17 cellular contexts compared by ENCODE assay signal in the genomic region with DNA sequence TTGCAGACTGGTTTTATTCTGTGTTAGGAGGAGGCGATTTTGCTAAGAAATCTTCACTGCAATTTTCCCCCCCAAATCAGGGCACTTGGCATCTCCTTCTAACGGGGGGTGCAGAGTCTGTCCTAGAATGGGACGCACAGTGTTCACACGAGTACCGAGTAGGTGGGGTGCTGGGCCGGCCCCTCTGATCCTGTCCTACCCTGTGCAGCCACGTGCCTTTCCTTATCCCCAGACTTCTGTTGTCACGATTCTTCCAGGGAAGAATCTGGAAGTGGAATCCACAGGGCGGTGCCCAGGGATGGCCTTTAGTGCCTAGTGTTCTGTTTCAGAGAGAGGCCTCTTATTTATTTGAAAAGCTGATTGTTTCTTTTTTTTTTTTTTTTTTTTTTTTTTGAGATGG.
"Had no signal": no experiment of that assay in that cellular context is flagged by ENCODE, and none has a peak within 500 bp of the region (broad histone marks: within the 10 kb centered on the region; RNA-seq: fewer than 3 reads in every experiment).

No MANE protein-coding gene starts in this region.

- H3K36me3 Mint-ChIP-seq: natural killer cell had no signal

- H3K9me3 ChIP-seq: gastroesophageal sphincter, lower lobe of right lung, ovary had no signal

- H3K27me3 Mint-ChIP-seq: activated CD4-positive, alpha-beta T cell treated with anti-CD3 and anti-CD28 coated beads, Interleukin-2, amount 10 ng/mL, durations not matched to agents 7 days and 5 days; activated naive CD8-positive, alpha-beta T cell treated with anti-CD3 and anti-CD28 coated beads, Interleukin-2, amount 50 U/mL, for 24 hours; activated T-cell treated with anti-CD3 and anti-CD28 coated beads, Interleukin-2, amount 50 U/mL, for 24 hours; brain had no signal

- H3K4me3 Mint-ChIP-seq: activated CD4-positive, alpha-beta T cell treated with anti-CD3 and anti-CD28 coated beads, Interleukin-2, amount 10 ng/mL, durations not matched to agents 7 days and 5 days; activated CD8-positive, alpha-beta T cell treated with anti-CD3 and anti-CD28 coated beads, Interleukin-2, amount 10 ng/mL, durations not matched to agents 7 days and 5 days; activated naive CD4-positive, alpha-beta T cell treated with anti-CD3 and anti-CD28 coated beads for 36 hours; activated naive CD8-positive, alpha-beta T cell treated with anti-CD3 and anti-CD28 coated beads, Interleukin-2, amount 50 U/mL, for 24 hours; activated T-cell treated with anti-CD3 and anti-CD28 coated beads, Interleukin-2, amount 50 U/mL, for 24 hours; brain; immature natural killer cell; natural killer cell had no signal

- DNase-seq: activated CD4-positive, alpha-beta T cell treated with anti-CD3 and anti-CD28 coated beads, Interleukin-2, amount 10 ng/mL, durations not matched to agents 7 days and 5 days; activated CD8-positive, alpha-beta T cell treated with anti-CD3 and anti-CD28 coated beads, Interleukin-2, amount 10 ng/mL, durations not matched to agents 7 days and 5 days; activated naive CD4-positive, alpha-beta T cell treated with anti-CD3 and anti-CD28 coated beads for 36 hours; activated naive CD8-positive, alpha-beta T cell treated with anti-CD3 and anti-CD28 coated beads, Interleukin-2, amount 50 U/mL, for 24 hours; activated T-cell treated with anti-CD3 and anti-CD28 coated beads, Interleukin-2, amount 50 U/mL, for 24 hours; anterior cingulate cortex; central memory CD4-positive, alpha-beta T cell; immature natural killer cell; lower lobe of right lung; natural killer cell; stimulated activated naive CD4-positive, alpha-beta T cell had no signal

- H3K27ac ChIP-seq: coronary artery, gastroesophageal sphincter, lower lobe of right lung, ovary had no signal

- ATAC-seq: activated CD4-positive, CD25-positive, alpha-beta regulatory T cell treated with anti-CD3 and anti-CD28 coated beads, Interleukin-2, amount 50 U/mL, for 24 hours; activated CD8-positive, alpha-beta T cell treated with anti-CD3 and anti-CD28 coated beads, Interleukin-2, amount 10 ng/mL, durations not matched to agents 7 days and 5 days; activated naive CD8-positive, alpha-beta T cell treated with anti-CD3 and anti-CD28 coated beads, Interleukin-2, amount 50 U/mL, for 24 hours; esophagus mucosa; gastroesophageal sphincter; lower lobe of right lung; natural killer cell had no signal

- H3K9me3 Mint-ChIP-seq: activated CD4-positive, alpha-beta T cell treated with anti-CD3 and anti-CD28 coated beads, Interleukin-2, amount 10 ng/mL, durations not matched to agents 7 days and 5 days; activated naive CD4-positive, alpha-beta T cell treated with anti-CD3 and anti-CD28 coated beads for 36 hours; activated naive CD8-positive, alpha-beta T cell treated with anti-CD3 and anti-CD28 coated beads, Interleukin-2, amount 50 U/mL, for 24 hours; activated T-cell treated with anti-CD3 and anti-CD28 coated beads, Interleukin-2, amount 50 U/mL, for 24 hours; immature natural killer cell; natural killer cell had no signal

- H3K27ac Mint-ChIP-seq: activated CD4-positive, alpha-beta T cell treated with anti-CD3 and anti-CD28 coated beads, Interleukin-2, amount 10 ng/mL, durations not matched to agents 7 days and 5 days; activated CD8-positive, alpha-beta T cell treated with anti-CD3 and anti-CD28 coated beads, Interleukin-2, amount 10 ng/mL, durations not matched to agents 7 days and 5 days; activated naive CD4-positive, alpha-beta T cell treated with anti-CD3 and anti-CD28 coated beads for 36 hours; activated naive CD8-positive, alpha-beta T cell treated with anti-CD3 and anti-CD28 coated beads, Interleukin-2, amount 50 U/mL, for 24 hours; activated T-cell treated with anti-CD3 and anti-CD28 coated beads, Interleukin-2, amount 50 U/mL, for 24 hours; immature natural killer cell; natural killer cell had no signal

- H3K4me3 ChIP-seq: coronary artery, gastroesophageal sphincter, lower lobe of right lung, ovary had no signal

- H3K36me3 ChIP-seq: gastroesophageal sphincter, lower lobe of right lung, ovary had no signal

- H3K4me1 ChIP-seq: lower lobe of right lung had no signal

- H3K4me1 Mint-ChIP-seq: activated CD4-positive, alpha-beta T cell treated with anti-CD3 and anti-CD28 coated beads, Interleukin-2, amount 10 ng/mL, durations not matched to agents 7 days and 5 days; activated naive CD8-positive, alpha-beta T cell treated with anti-CD3 and anti-CD28 coated beads, Interleukin-2, amount 50 U/mL, for 24 hours had no signal

- H3K27me3 ChIP-seq: gastroesophageal sphincter, ovary had no signal
